ENCODE assay signal across 31 cellular contexts in the genomic region with DNA sequence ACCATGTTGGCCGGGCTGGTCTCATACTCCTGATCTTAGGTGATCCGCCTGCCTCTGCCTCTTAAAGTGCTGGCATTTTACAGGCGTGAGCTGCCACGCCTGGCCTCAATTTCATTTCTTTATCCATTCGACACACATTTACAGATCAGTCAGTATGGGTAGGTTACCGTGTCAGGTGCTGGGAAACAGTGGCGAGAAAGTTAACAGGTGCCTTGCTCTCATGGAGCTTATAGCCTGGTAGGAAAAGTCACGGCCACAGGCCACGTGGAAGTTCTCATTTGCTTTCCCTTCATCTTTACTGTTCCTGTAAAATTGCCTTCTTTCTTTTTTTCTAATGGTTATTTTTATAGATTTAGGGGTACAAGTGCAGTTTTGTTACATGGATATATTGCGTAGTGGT.
"Had no signal": no experiment of that assay in that cellular context is flagged by ENCODE, and none has a peak within 500 bp of the region (broad histone marks: within the 10 kb centered on the region; RNA-seq: fewer than 3 reads in every experiment).

No MANE protein-coding gene starts in this region.

- H3K27me3 ChIP-seq: Peyer's patch had no signal

- H3K27me3 Mint-ChIP-seq: activated naive CD8-positive, alpha-beta T cell; central memory CD8-positive, alpha-beta T cell had no signal

- H3K27ac Mint-ChIP-seq: activated CD4-positive, alpha-beta T cell treated with anti-CD3 and anti-CD28 coated beads for 36 hours; activated CD4-positive, alpha-beta T cell treated with anti-CD3 and anti-CD28 coated beads, Interleukin-2, amount 10 ng/mL, durations not matched to agents 7 days and 5 days; activated CD8-positive, alpha-beta T cell treated with anti-CD3 and anti-CD28 coated beads, Interleukin-2, amount 10 ng/mL, durations not matched to agents 7 days and 5 days; activated T-cell treated with anti-CD3 and anti-CD28 coated beads, Interleukin-2, amount 50 U/mL, for 24 hours; activated T-helper 2 cell treated with anti-CD3 and anti-CD28 coated beads, Interferon-gamma antibody, Interleukin-2, Interleukin-4, amounts not matched to agents 10 μg/mL and 5 μg/mL and 100 μg/mL, durations not matched to agents 14 hours and 24 hours and 36 hours; T-helper 2 cell treated with Interferon-gamma antibody and Interleukin-4, amounts not matched to agents 5 μg/mL and 100 μg/mL, for 36 hours; WTC11 had no signal

- H3K27ac ChIP-seq: cardiac muscle cell had no signal

- H3K4me3 Mint-ChIP-seq: activated CD8-positive, alpha-beta T cell treated with anti-CD3 and anti-CD28 coated beads, Interleukin-2, amount 10 ng/mL, durations not matched to agents 7 days and 5 days; activated naive CD8-positive, alpha-beta T cell treated with anti-CD3 and anti-CD28 coated beads, Interleukin-2, amount 50 U/mL, for 24 hours; activated T-cell treated with anti-CD3 and anti-CD28 coated beads, Interleukin-2, amount 50 U/mL, for 24 hours; WTC11 had no signal

- DNase-seq: activated CD4-positive, alpha-beta T cell treated with anti-CD3 and anti-CD28 coated beads for 36 hours; activated CD4-positive, alpha-beta T cell treated with anti-CD3 and anti-CD28 coated beads, Interleukin-2, amount 10 ng/mL, durations not matched to agents 7 days and 5 days; activated CD4-positive, alpha-beta T cell treated with anti-CD3 and anti-CD28 coated beads, Interleukin-2, amount 50 U/mL, for 48 hours; activated CD8-positive, alpha-beta T cell treated with anti-CD3 and anti-CD28 coated beads, Interleukin-2, amount 10 ng/mL, durations not matched to agents 7 days and 5 days; activated gamma-delta T cell; activated naive CD4-positive, alpha-beta T cell treated with Interleukin-2 at 50 U/mL for 16 hours; activated naive CD8-positive, alpha-beta T cell treated with anti-CD3 and anti-CD28 coated beads, Interleukin-2, amount 50 U/mL, for 24 hours; activated T-cell treated with anti-CD3 and anti-CD28 coated beads, Interleukin-2, amount 50 U/mL, for 24 hours; anterior cingulate cortex; MM.1S; MV-4-11; NCI-H1092; NCI-H1436 treated with DMSO at 0.1 percent for 48 hours; NCI-H1694 treated with DMSO at 0.1 percent for 48 hours; NCI-H2029; NCI-H510A; NCI-H526; NCI-H748 treated with DMSO at 0.1 percent for 48 hours; NK-92 treated with Interleukin-12 subunit alpha and Interleukin-12 subunit beta, amount 100 ng/mL, for 24 hours; PC-3; Peyer's patch; RPMI8226; SIG-M5 had no signal

- ATAC-seq: activated CD4-positive, alpha-beta T cell treated with anti-CD3 and anti-CD28 coated beads for 36 hours; activated CD4-positive, CD25-positive, alpha-beta regulatory T cell treated with anti-CD3 and anti-CD28 coated beads, Interleukin-2, amount 50 U/mL, for 24 hours; activated CD8-positive, alpha-beta T cell treated with anti-CD3 and anti-CD28 coated beads, Interleukin-2, amount 10 ng/mL, durations not matched to agents 7 days and 5 days; activated naive CD8-positive, alpha-beta T cell treated with anti-CD3 and anti-CD28 coated beads, Interleukin-2, amount 50 U/mL, for 24 hours; PC-3; SK-N-SH treated with all-trans-retinoic acid at 6 μM for 48 hours; WTC11 had no signal

- H3K4me3 ChIP-seq: cardiac muscle cell, Peyer's patch had no signal

- H3K9me3 ChIP-seq: Peyer's patch had no signal

- H3K36me3 ChIP-seq: cardiac muscle cell, Peyer's patch had no signal

- H3K9me3 Mint-ChIP-seq: activated naive CD8-positive, alpha-beta T cell treated with anti-CD3 and anti-CD28 coated beads, Interleukin-2, amount 50 U/mL, for 24 hours; activated T-cell treated with anti-CD3 and anti-CD28 coated beads, Interleukin-2, amount 50 U/mL, for 24 hours; activated T-helper 2 cell treated with anti-CD3 and anti-CD28 coated beads, Interferon-gamma antibody, Interleukin-2, Interleukin-4, amounts not matched to agents 10 μg/mL and 5 μg/mL and 100 μg/mL, durations not matched to agents 14 hours and 24 hours and 36 hours; T-helper 2 cell treated with Interferon-gamma antibody and Interleukin-4, amounts not matched to agents 5 μg/mL and 100 μg/mL, for 36 hours; WTC11 had no signal
